Comparison of ENCODE assay signal across 9 cellular contexts in genomic region chr1:151839457-151840409, GRCh38. TPM values are rescaled to one million over a fixed set of nuclear protein-coding genes. Genes with fewer than 3 reads are reported as not detected.
DNase-seq lines count a peak whose midpoint lies in the region; ATAC-seq and TF ChIP-seq lines count a peak whose summit lies in the region.
"Had no signal": no experiment of that assay in that cellular context is flagged by ENCODE, and none has a peak within 500 bp of the region (broad histone marks: within the 10 kb centered on the region; RNA-seq: fewer than 3 reads in every experiment).

C2CD4D (minus strand) TSS chr1:151839820; CDS start chr1:151838989, 831 bp downstream.

- no peaks in the 10 kb centered on the region for H3K9me3 ChIP-seq in CD8-positive, alpha-beta memory T cell (ENCODE audit: low read length)

- H3K36me3 Mint-ChIP-seq in CD8-positive, alpha-beta memory T cell = peaks cover 0 to 3% (median 0%) of the 10 kb centered on the region in 3 donors

- peaks cover 36% of the 10 kb centered on the region for H3K4me1 ChIP-seq in CD8-positive, alpha-beta memory T cell (ENCODE audit: insufficient read depth, low read length)

- POLR2A ChIA-PET in CD8-positive, alpha-beta memory T cell (lab: Charles Lee) = interaction anchor here (0.6 to 1.4 kb wide), 4 partner anchors 80 to 1943 kb away, joined by 3 to 5 read pairs (median 4); partner anchors contain the start of gene PSMB4

- peaks cover 45 to 60% (median 47%) of the 10 kb centered on the region in 3 donors for H3K4me1 Mint-ChIP-seq in CD8-positive, alpha-beta memory T cell

- H3K4me3 Mint-ChIP-seq in CD8-positive, alpha-beta memory T cell = peak within 1 kb of the TSS; percentile 81 to 96 (median 87)

- H3K27ac Mint-ChIP-seq in CD8-positive, alpha-beta memory T cell = peak within 1 kb of the TSS; percentile 67 to 94 (median 91)

- TF ChIP-seq RAD21 in Ishikawa (IDR thresholded peaks at IDR 0.05; ENCODE audit: low read depth) = no peak

- H3K4me3 ChIP-seq in CD8-positive, alpha-beta memory T cell (ENCODE audit: low read length) = peak within 1 kb of the TSS; percentile 74

- TF ChIP-seq EP300 in Ishikawa (IDR thresholded peaks at IDR 0.05; ENCODE audit: borderline replicate concordance) = no peak

- no peaks in the 10 kb centered on the region for H3K27me3 ChIP-seq in CD8-positive, alpha-beta memory T cell (ENCODE audit: insufficient read depth, low read length, poor library complexity, severe bottlenecking)

- ATAC-seq in GM21717 (IDR thresholded peaks at IDR 0.05; ENCODE audit: unreplicated experiment) = no peak

- H3K27me3 Mint-ChIP-seq in CD8-positive, alpha-beta memory T cell = peaks cover 0 to 1% of the 10 kb centered on the region in 2 donors

- peak within 1 kb of the TSS; percentile 67 for H3K27ac ChIP-seq in CD8-positive, alpha-beta memory T cell (ENCODE audit: low read depth, low read length)
- H3K27ac ChIP-seq in caudate nucleus (ENCODE audit: low read depth, low read length) = peak within 1 kb of the TSS; percentile 97

- CTCF ChIA-PET in CD8-positive, alpha-beta memory T cell (lab: Charles Lee) = interaction anchor here (1.0 to 2.5 kb wide), 4 partner anchors 50 to 246 kb away, joined by 3 to 12 read pairs (median 4); no protein-coding TSS in a partner anchor

- H3K9me3 Mint-ChIP-seq in CD8-positive, alpha-beta memory T cell = no peaks in the 10 kb centered on the region

- H3K36me3 ChIP-seq in CD8-positive, alpha-beta memory T cell (ENCODE audit: insufficient read depth, low read length) = no peaks in the 10 kb centered on the region

- DNase-seq in CD8-positive, alpha-beta memory T cell = peak; percentile 59 to 77 (median 69)
- DNase-seq in activated CD4-positive, CD25-positive, alpha-beta regulatory T cell (lab: John Stamatoyannopoulos, UW) = peak; percentile 27 to 51 (median 46)
- DNase-seq in caudate nucleus (lab: John Stamatoyannopoulos, UW) (peak in 60 of 61 donors; percentile 22 to 89 (median 72)), left kidney (ENCODE audit: low read depth, low spot score) (peak; percentile 82), NCI-H345 treated with DMSO at 0.1 percent for 48 hours (lab: John Stamatoyannopoulos, UW; ENCODE audit: unreplicated experiment) (no peak)
- DNase-seq in stimulated activated CD4-positive, alpha-beta T cell treated with anti-CD3 and anti-CD28 coated beads, Interleukin-1b, Interleukin-23, amount 100 ng/mL, for 48 hours = peak; percentile 72

TF ChIP-seq in Ishikawa, 13 proteins besides CTCF, POLR2A, EP300 and RAD21:
- TF ChIP-seq TCF12 (IDR thresholded peaks at IDR 0.05; ENCODE audit: low read depth) (peak; percentile 27; the same call in 1 of the 2 replicates), CREB1 (IDR thresholded peaks at IDR 0.05; ENCODE audit: low read depth) (no peak), TEAD4 (IDR thresholded peaks at IDR 0.05) (no peak), EGR1 (IDR thresholded peaks at IDR 0.05) (no peak), ZBTB7A (IDR thresholded peaks at IDR 0.05; ENCODE audit: low read depth) (peak; percentile 34; the same call in 1 of the 2 replicates), CEBPB (IDR thresholded peaks at IDR 0.05) (no peak), TAF1 (IDR thresholded peaks at IDR 0.05; ENCODE audit: low read depth) (peak; percentile 42; the same call in 1 of the 2 replicates), MAX (IDR thresholded peaks at IDR 0.05) (peak; percentile 77)

RNA-seq across cellular contexts. Expression of gene C2CD4D, which starts in this region (rescaled TPM):
- 1 to 10 TPM; 1.9 to 2.0 TPM for total RNA-seq in CD8-positive, alpha-beta memory T cell
- 3.7 TPM for polyA plus RNA-seq in CD8-positive, alpha-beta memory T cell
- total RNA-seq: renal cortical epithelial cell had no signal
